ENCODE assay signal across 12 cellular contexts in genomic region chr1:149769216-149769615, GRCh38. TPM values are rescaled to one million over a fixed set of nuclear protein-coding genes. Genes with fewer than 3 reads are reported as not detected.
"Had no signal": no experiment of that assay in that cellular context is flagged by ENCODE, and none has a peak within 500 bp of the region (broad histone marks: within the 10 kb centered on the region; RNA-seq: fewer than 3 reads in every experiment).

No MANE protein-coding gene starts in this region.

RNA-seq across cellular contexts. Expression of gene FCGR1A, which starts 13.3 kb away (rescaled TPM):
- total RNA-seq: activated B cell treated with CpG ODN at 0.5 μM for 24 hours; activated CD4-positive, alpha-beta memory T cell treated with anti-CD3 and anti-CD28 coated beads for 36 hours; activated CD4-positive, alpha-beta T cell treated with anti-CD3 and anti-CD28 coated beads for 36 hours; activated CD4-positive, alpha-beta T cell treated with anti-CD3 and anti-CD28 coated beads, Interleukin-2, amount 10 ng/mL, durations not matched to agents 24 days and 14 days; activated CD4-positive, alpha-beta T cell treated with anti-CD3 and anti-CD28 coated beads, Interleukin-2, amount 10 ng/mL, durations not matched to agents 7 days and 5 days; activated CD8-positive, alpha-beta memory T cell treated with anti-CD3 and anti-CD28 coated beads for 36 hours; activated CD8-positive, alpha-beta T cell treated with anti-CD3 and anti-CD28 coated beads for 36 hours; activated CD8-positive, alpha-beta T cell treated with anti-CD3 and anti-CD28 coated beads, Interleukin-2, amount 10 ng/mL, durations not matched to agents 7 days and 5 days; T-cell; T-helper 1 cell treated with Interleukin-12 subunit alpha and Interleukin-12 subunit beta and Interleukin-4 antibody, amounts not matched to agents 30 ng/mL and 1 ng/mL, for 36 hours; T-helper 2 cell treated with Interferon-gamma antibody and Interleukin-4, amounts not matched to agents 100 ng/mL and 5 ng/mL, for 36 hours; WTC11 had no signal
